ENCODE assay signal across 8 cellular contexts in genomic region chr1:11736746-11737639, GRCh38. TPM values are rescaled to one million over a fixed set of nuclear protein-coding genes. Genes with fewer than 3 reads are reported as not detected.
DNase-seq lines count a peak whose midpoint lies in the region; ATAC-seq and TF ChIP-seq lines count a peak whose summit lies in the region.

No MANE protein-coding gene starts in this region.

- peak; percentile 44 to 53 for ATAC-seq in stimulated activated naive B cell treated with anti-CD40 and anti-IgM and Interleukin-4, amounts not matched to agents 10 μg/mL and 1 μg/mL and 100 μg/mL, for 72 hours (replicated peaks)

- no peaks in the 10 kb centered on the region for H4K20me1 ChIP-seq in Loucy (ENCODE audit: insufficient read depth, low read length, poor library complexity, severe bottlenecking)

- H3K9me3 ChIP-seq in Loucy (ENCODE audit: insufficient read depth, low read depth, low read length) = no peaks in the 10 kb centered on the region

- H3K9me3 Mint-ChIP-seq in stimulated activated naive B cell treated with anti-CD40 and anti-IgM and Interleukin-4, amounts not matched to agents 10 μg/mL and 1 μg/mL and 100 μg/mL, for 72 hours = no peaks in the 10 kb centered on the region

- H3K27ac Mint-ChIP-seq in stimulated activated naive B cell treated with anti-CD40 and anti-IgM and Interleukin-4, amounts not matched to agents 10 μg/mL and 1 μg/mL and 100 μg/mL, for 72 hours = peak overlapping the region; percentile 96

- H3K27ac ChIP-seq in dorsolateral prefrontal cortex = peak overlapping the region in 51 of 59 donors; percentile 33 to 98 (median 82)

- H3K27me3 ChIP-seq in Loucy (ENCODE audit: insufficient read depth, low read length, poor library complexity, severe bottlenecking) (no peaks in the 10 kb centered on the region), dorsolateral prefrontal cortex (no peaks in the 10 kb centered on the region)

- no peak for TF ChIP-seq POLR2A in lower leg skin (IDR thresholded peaks at IDR 0.05)

- TF ChIP-seq CTCF in Loucy (conservative IDR thresholded peaks at IDR 0.05; ENCODE audit: low read length) (no peak), dorsolateral prefrontal cortex (IDR thresholded peaks at IDR 0.05 in 54 of 56, conservative IDR thresholded peaks at IDR 0.05 in 2 of 56; ENCODE audit: low read depth in 1 of 56, partially characterized antibody in 56 of 56) (no peak), lower leg skin (IDR thresholded peaks at IDR 0.05) (no peak)

- H3K36me3 Mint-ChIP-seq in stimulated activated naive B cell treated with anti-CD40 and anti-IgM and Interleukin-4, amounts not matched to agents 10 μg/mL and 1 μg/mL and 100 μg/mL, for 72 hours = peaks cover 2 to 3% of the 10 kb centered on the region in 2 donors

- H3K4me1 Mint-ChIP-seq in stimulated activated naive B cell treated with anti-CD40 and anti-IgM and Interleukin-4, amounts not matched to agents 10 μg/mL and 1 μg/mL and 100 μg/mL, for 72 hours = peaks cover 40 to 58% of the 10 kb centered on the region in 2 donors

- no peaks in the 10 kb centered on the region for H3K9me2 ChIP-seq in Loucy (replicated peaks; ENCODE audit: low read depth, low read length)

- peak overlapping the region; percentile 92 to 98 for H3K4me3 Mint-ChIP-seq in stimulated activated naive B cell treated with anti-CD40 and anti-IgM and Interleukin-4, amounts not matched to agents 10 μg/mL and 1 μg/mL and 100 μg/mL, for 72 hours

- no peaks in the 10 kb centered on the region for H3K79me2 ChIP-seq in Loucy (ENCODE audit: insufficient read depth, low read length)

- H3K4me1 ChIP-seq in Loucy (ENCODE audit: insufficient read depth, low read length, poor library complexity, severe bottlenecking) = peaks cover 70% of the 10 kb centered on the region

- H3K9ac ChIP-seq in Loucy (ENCODE audit: low read depth, low read length, poor library complexity, severe bottlenecking) = peak overlapping the region; percentile 81

- WGBS in lower leg skin, 2 donors = 11% methylated on average over 12 to 15 of the region's 15 CpGs

- H3K4me3 ChIP-seq in Loucy (ENCODE audit: low read length, poor library complexity, severe bottlenecking) (peak overlapping the region; percentile 69), dorsolateral prefrontal cortex (peak overlapping the region; percentile 62 to 99 (median 87)), lower leg skin (ENCODE audit: low read depth, poor library complexity, severe bottlenecking) (peak overlapping the region; percentile 79)

- intact Hi-C loops in dorsolateral prefrontal cortex (cut with DNase I) = loop anchor here (2.0 to 10.0 kb wide), 3 partner anchors 70 to 462 kb away; partner anchors contain the start of genes CLCN6 (in 2 of the 2), MTHFR (in 1 of the 2) and UBIAD1 (in 1 of the 2)
- intact Hi-C loops in lower leg skin (cut with DNase I; ENCODE audit: low total_unique reads) = no loop called here

- H3K4me2 ChIP-seq in Loucy (ENCODE audit: low read depth, low read length, poor library complexity, severe bottlenecking) = peak overlapping the region; percentile 89

- H2AFZ ChIP-seq in Loucy (ENCODE audit: low read length) = peak overlapping the region; percentile 69

- H3F3A ChIP-seq in Loucy (ENCODE audit: low read depth) = peaks cover 8% of the 10 kb centered on the region; the same call in 1 of the 2 replicates

- no peaks in the 10 kb centered on the region for H3K36me3 ChIP-seq in Loucy (ENCODE audit: insufficient read depth, low read length)

- DNase-seq in NCI-H748 (lab: John Stamatoyannopoulos, UW; ENCODE audit: unreplicated experiment) (peak; percentile 41), NCI-H748 treated with DMSO at 0.1 percent for 48 hours (lab: John Stamatoyannopoulos, UW) (no peak), UCSD-AML1 (lab: John Stamatoyannopoulos, UW; ENCODE audit: unreplicated experiment) (peak; percentile 68), dorsolateral prefrontal cortex (peak in 1 of 10 donors; percentile 28), lower leg skin (ENCODE audit: low spot score in 2 of 2) (peak; percentile 50 to 93), NCI-H2107 (lab: John Stamatoyannopoulos, UW) (no peak)
- DNase-seq in stimulated activated naive B cell treated with anti-CD40 and anti-IgM and Interleukin-4, amounts not matched to agents 10 μg/mL and 1 μg/mL and 100 μg/mL, for 72 hours = no peak

- H3K27me3 Mint-ChIP-seq in stimulated activated naive B cell treated with anti-CD40 and anti-IgM and Interleukin-4, amounts not matched to agents 10 μg/mL and 1 μg/mL and 100 μg/mL, for 72 hours = no peaks in the 10 kb centered on the region

RNA-seq across cellular contexts. Expression of gene AGTRAP, which starts 1.1 kb away (rescaled TPM):
- total RNA-seq in dorsolateral prefrontal cortex = 10 to 100 TPM in 113 of 120 experiments, 1 to 10 TPM in 7; 5.0 to 40.1 (median 15.7) TPM
- 10 to 100 TPM; 26.3 to 62.3 (median 40.2) TPM for total RNA-seq in lower leg skin

RNA-seq across cellular contexts. Expression of gene C1orf167, which starts 25.0 kb away (rescaled TPM):
- total RNA-seq in dorsolateral prefrontal cortex = 1 to 10 TPM in 2 of 120 experiments, under 1 TPM in 23, not detected in 95; 0.14 to 1.8 (median 0.57) TPM
- 1 to 10 TPM in 2 of 4 donors, not detected in 2; 1.6 to 2.8 TPM for total RNA-seq in lower leg skin

RNA-seq across cellular contexts. Expression of gene DRAXIN, which starts 45.5 kb away (rescaled TPM):
- 1 to 10 TPM in 59 of 120 experiments, under 1 TPM in 61; 0.26 to 3.8 (median 0.99) TPM for total RNA-seq in dorsolateral prefrontal cortex
- under 1 TPM in 3 of 4 donors, not detected in 1; 0.15 to 0.52 (median 0.36) TPM for total RNA-seq in lower leg skin

RNA-seq across cellular contexts. Expression of gene MAD2L2, which starts 56.0 kb away (rescaled TPM):
- total RNA-seq in dorsolateral prefrontal cortex (10 to 100 TPM; 15.8 to 42.3 (median 25.8) TPM), lower leg skin (10 to 100 TPM; 22.7 to 40.0 (median 32.5) TPM)

Comparison
In these comparisons a context has a peak if more than half of its experiments do, and no peak if none do; other contexts are left out.
1. DNase-seq: peak in NCI-H748 (single experiment), UCSD-AML1 (single experiment) and lower leg skin (2 of 2); none in NCI-H748 treated with DMSO at 0.1 percent for 48 hours (single experiment), stimulated activated naive B cell treated with anti-CD40 and anti-IgM and Interleukin-4, amounts not matched to agents 10 μg/mL and 1 μg/mL and 100 μg/mL, for 72 hours (single experiment) and NCI-H2107 (single experiment).
2. Peak in every context shown above with its lines, with median percentiles within 50 percentile points of each other: H3K4me3 ChIP-seq.